3 cellular contexts compared by ENCODE assay signal in the genomic region with DNA sequence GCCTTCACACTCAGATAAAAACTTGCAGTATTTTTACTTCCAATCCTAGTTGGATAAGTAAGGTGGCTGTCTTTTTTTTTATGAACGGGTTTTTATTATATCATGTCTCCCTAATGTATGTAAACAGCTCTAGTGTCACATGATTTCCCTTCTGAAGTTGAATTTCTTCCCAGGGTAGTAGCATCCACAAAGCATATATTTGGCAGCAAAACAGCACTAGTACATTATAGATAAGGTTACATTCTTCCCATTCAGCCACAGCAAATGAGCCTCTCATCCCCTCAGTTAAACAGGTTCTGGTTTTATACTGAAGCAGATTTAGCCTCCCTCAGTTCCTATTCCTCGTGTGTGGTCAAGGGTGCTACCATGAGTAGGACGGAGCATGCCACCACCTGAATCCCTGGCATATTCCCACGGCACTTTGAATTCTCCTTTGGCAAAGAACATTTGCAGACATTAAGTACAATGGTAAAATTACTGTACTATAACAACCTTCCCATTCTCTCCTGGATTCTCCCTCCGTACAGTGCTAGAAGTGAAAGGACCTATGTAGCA.
TF ChIP-seq lines count a peak whose summit lies in the region.

No MANE protein-coding gene starts in this region.

TF ChIP-seq in SK-N-SH, 30 proteins besides CTCF, POLR2A, EP300 and RAD21 (continued from another document and continues in another):
- TF ChIP-seq, protein P1, sequence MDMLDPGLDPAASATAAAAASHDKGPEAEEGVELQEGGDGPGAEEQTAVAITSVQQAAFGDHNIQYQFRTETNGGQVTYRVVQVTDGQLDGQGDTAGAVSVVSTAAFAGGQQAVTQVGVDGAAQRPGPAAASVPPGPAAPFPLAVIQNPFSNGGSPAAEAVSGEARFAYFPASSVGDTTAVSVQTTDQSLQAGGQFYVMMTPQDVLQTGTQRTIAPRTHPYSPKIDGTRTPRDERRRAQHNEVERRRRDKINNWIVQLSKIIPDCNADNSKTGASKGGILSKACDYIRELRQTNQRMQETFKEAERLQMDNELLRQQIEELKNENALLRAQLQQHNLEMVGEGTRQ (IDR thresholded peaks at IDR 0.05; ENCODE audit: borderline replicate concordance, low read depth, low read length): no peak
- TF ChIP-seq ELF1 (IDR thresholded peaks at IDR 0.05): no peak
- TF ChIP-seq, protein P2, sequence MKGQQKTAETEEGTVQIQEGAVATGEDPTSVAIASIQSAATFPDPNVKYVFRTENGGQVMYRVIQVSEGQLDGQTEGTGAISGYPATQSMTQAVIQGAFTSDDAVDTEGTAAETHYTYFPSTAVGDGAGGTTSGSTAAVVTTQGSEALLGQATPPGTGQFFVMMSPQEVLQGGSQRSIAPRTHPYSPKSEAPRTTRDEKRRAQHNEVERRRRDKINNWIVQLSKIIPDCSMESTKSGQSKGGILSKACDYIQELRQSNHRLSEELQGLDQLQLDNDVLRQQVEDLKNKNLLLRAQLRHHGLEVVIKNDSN (IDR thresholded peaks at IDR 0.05; ENCODE audit: borderline replicate concordance, low read depth): no peak
- TF ChIP-seq RCOR1 (IDR thresholded peaks at IDR 0.05; ENCODE audit: low read length): no peak
- TF ChIP-seq, protein P3, sequence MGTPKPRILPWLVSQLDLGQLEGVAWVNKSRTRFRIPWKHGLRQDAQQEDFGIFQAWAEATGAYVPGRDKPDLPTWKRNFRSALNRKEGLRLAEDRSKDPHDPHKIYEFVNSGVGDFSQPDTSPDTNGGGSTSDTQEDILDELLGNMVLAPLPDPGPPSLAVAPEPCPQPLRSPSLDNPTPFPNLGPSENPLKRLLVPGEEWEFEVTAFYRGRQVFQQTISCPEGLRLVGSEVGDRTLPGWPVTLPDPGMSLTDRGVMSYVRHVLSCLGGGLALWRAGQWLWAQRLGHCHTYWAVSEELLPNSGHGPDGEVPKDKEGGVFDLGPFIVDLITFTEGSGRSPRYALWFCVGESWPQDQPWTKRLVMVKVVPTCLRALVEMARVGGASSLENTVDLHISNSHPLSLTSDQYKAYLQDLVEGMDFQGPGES (IDR thresholded peaks at IDR 0.05; ENCODE audit: low read depth, low read length): no peak
- no peak for TF ChIP-seq RFX5 (IDR thresholded peaks at IDR 0.05; ENCODE audit: low read length)
- TF ChIP-seq EZH2phosphoT487 (IDR thresholded peaks at IDR 0.05; ENCODE audit: borderline replicate concordance, low read depth): no peak
- no peak for TF ChIP-seq SMC3 (IDR thresholded peaks at IDR 0.05; ENCODE audit: low read depth, low read length)
- TF ChIP-seq, protein P4, sequence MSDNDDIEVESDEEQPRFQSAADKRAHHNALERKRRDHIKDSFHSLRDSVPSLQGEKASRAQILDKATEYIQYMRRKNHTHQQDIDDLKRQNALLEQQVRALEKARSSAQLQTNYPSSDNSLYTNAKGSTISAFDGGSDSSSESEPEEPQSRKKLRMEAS (IDR thresholded peaks at IDR 0.05; ENCODE audit: low read depth): no peak
- TF ChIP-seq MEF2A (IDR thresholded peaks at IDR 0.05; ENCODE audit: borderline replicate concordance, low read depth): no peak
- TF ChIP-seq, protein P5, sequence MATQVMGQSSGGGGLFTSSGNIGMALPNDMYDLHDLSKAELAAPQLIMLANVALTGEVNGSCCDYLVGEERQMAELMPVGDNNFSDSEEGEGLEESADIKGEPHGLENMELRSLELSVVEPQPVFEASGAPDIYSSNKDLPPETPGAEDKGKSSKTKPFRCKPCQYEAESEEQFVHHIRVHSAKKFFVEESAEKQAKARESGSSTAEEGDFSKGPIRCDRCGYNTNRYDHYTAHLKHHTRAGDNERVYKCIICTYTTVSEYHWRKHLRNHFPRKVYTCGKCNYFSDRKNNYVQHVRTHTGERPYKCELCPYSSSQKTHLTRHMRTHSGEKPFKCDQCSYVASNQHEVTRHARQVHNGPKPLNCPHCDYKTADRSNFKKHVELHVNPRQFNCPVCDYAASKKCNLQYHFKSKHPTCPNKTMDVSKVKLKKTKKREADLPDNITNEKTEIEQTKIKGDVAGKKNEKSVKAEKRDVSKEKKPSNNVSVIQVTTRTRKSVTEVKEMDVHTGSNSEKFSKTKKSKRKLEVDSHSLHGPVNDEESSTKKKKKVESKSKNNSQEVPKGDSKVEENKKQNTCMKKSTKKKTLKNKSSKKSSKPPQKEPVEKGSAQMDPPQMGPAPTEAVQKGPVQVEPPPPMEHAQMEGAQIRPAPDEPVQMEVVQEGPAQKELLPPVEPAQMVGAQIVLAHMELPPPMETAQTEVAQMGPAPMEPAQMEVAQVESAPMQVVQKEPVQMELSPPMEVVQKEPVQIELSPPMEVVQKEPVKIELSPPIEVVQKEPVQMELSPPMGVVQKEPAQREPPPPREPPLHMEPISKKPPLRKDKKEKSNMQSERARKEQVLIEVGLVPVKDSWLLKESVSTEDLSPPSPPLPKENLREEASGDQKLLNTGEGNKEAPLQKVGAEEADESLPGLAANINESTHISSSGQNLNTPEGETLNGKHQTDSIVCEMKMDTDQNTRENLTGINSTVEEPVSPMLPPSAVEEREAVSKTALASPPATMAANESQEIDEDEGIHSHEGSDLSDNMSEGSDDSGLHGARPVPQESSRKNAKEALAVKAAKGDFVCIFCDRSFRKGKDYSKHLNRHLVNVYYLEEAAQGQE (IDR thresholded peaks at IDR 0.05; ENCODE audit: low read depth, low read length): no peak

TF ChIP-seq in SK-N-SH treated with all-trans-retinoic acid at 6 μM for 48 hours, 23 proteins besides CTCF, POLR2A, EP300 and RAD21:
- TF ChIP-seq, protein P6, sequence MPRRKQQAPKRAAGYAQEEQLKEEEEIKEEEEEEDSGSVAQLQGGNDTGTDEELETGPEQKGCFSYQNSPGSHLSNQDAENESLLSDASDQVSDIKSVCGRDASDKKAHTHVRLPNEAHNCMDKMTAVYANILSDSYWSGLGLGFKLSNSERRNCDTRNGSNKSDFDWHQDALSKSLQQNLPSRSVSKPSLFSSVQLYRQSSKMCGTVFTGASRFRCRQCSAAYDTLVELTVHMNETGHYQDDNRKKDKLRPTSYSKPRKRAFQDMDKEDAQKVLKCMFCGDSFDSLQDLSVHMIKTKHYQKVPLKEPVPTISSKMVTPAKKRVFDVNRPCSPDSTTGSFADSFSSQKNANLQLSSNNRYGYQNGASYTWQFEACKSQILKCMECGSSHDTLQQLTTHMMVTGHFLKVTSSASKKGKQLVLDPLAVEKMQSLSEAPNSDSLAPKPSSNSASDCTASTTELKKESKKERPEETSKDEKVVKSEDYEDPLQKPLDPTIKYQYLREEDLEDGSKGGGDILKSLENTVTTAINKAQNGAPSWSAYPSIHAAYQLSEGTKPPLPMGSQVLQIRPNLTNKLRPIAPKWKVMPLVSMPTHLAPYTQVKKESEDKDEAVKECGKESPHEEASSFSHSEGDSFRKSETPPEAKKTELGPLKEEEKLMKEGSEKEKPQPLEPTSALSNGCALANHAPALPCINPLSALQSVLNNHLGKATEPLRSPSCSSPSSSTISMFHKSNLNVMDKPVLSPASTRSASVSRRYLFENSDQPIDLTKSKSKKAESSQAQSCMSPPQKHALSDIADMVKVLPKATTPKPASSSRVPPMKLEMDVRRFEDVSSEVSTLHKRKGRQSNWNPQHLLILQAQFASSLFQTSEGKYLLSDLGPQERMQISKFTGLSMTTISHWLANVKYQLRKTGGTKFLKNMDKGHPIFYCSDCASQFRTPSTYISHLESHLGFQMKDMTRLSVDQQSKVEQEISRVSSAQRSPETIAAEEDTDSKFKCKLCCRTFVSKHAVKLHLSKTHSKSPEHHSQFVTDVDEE (CRISPR knock-in tag; IDR thresholded peaks at IDR 0.05): no peak
- no peak for TF ChIP-seq ARNTL (CRISPR knock-in tag; IDR thresholded peaks at IDR 0.05; ENCODE audit: borderline replicate concordance, low read depth)
- TF ChIP-seq ISL1 (CRISPR knock-in tag; IDR thresholded peaks at IDR 0.05): no peak; the same call in 1 of the 2 replicates
- TF ChIP-seq ZNF70 (CRISPR knock-in tag; IDR thresholded peaks at IDR 0.05): no peak
- no peak for TF ChIP-seq TCF4 (CRISPR knock-in tag; IDR thresholded peaks at IDR 0.05; ENCODE audit: borderline replicate concordance)
- no peak for TF ChIP-seq ZFP3 (CRISPR knock-in tag; IDR thresholded peaks at IDR 0.05)
- no peak for TF ChIP-seq ZNF8 (CRISPR knock-in tag; IDR thresholded peaks at IDR 0.05)
- no peak for TF ChIP-seq ESRRG (CRISPR knock-in tag; IDR thresholded peaks at IDR 0.05)
- no peak for TF ChIP-seq ZC3H10 (CRISPR knock-in tag; IDR thresholded peaks at IDR 0.05)
- TF ChIP-seq, protein P7, sequence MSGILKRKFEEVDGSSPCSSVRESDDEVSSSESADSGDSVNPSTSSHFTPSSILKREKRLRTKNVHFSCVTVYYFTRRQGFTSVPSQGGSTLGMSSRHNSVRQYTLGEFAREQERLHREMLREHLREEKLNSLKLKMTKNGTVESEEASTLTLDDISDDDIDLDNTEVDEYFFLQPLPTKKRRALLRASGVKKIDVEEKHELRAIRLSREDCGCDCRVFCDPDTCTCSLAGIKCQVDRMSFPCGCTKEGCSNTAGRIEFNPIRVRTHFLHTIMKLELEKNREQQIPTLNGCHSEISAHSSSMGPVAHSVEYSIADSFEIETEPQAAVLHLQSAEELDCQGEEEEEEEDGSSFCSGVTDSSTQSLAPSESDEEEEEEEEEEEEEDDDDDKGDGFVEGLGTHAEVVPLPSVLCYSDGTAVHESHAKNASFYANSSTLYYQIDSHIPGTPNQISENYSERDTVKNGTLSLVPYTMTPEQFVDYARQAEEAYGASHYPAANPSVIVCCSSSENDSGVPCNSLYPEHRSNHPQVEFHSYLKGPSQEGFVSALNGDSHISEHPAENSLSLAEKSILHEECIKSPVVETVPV (CRISPR knock-in tag; IDR thresholded peaks at IDR 0.05): no peak
- TF ChIP-seq PPARA (CRISPR knock-in tag; IDR thresholded peaks at IDR 0.05; ENCODE audit: borderline replicate concordance): no peak
- no peak for TF ChIP-seq BACH2 (CRISPR knock-in tag; IDR thresholded peaks at IDR 0.05; ENCODE audit: borderline replicate concordance)

TF ChIP-seq in neural cell, 6 proteins besides CTCF, POLR2A, EP300 and RAD21 (continued from another document):
- TF ChIP-seq MXI1 (conservative IDR thresholded peaks at IDR 0.05; ENCODE audit: poor library complexity, severe bottlenecking) (no peak), POLR2AphosphoS5 (IDR thresholded peaks at IDR 0.05) (no peak), SMC3 (conservative IDR thresholded peaks at IDR 0.05; ENCODE audit: poor library complexity) (no peak), EZH2 (IDR thresholded peaks at IDR 0.05; ENCODE audit: borderline replicate concordance, insufficient read depth, low read length, poor library complexity, severe bottlenecking) (no peak)
